ENCODE assay signal across 10 cellular contexts in genomic region chr6:43093361-43094289, GRCh38. TPM values are rescaled to one million over a fixed set of nuclear protein-coding genes. Genes with fewer than 3 reads are reported as not detected.
A peak's percentile ranks its signal among the peaks of the same experiment; 100 is the strongest.
DNase-seq lines count a peak whose midpoint lies in the region; ATAC-seq and TF ChIP-seq lines count a peak whose summit lies in the region.
"Had no signal": no experiment of that assay in that cellular context is flagged by ENCODE, and none has a peak within 500 bp of the region (broad histone marks: within the 10 kb centered on the region; RNA-seq: fewer than 3 reads in every experiment).

No MANE protein-coding gene starts in this region.

- no peaks in the 10 kb centered on the region for H3K36me3 Mint-ChIP-seq in activated CD8-positive, alpha-beta T cell treated with anti-CD3 and anti-CD28 coated beads for 36 hours (ENCODE audit: low read depth)
- no peaks in the 10 kb centered on the region for H3K36me3 Mint-ChIP-seq in activated CD8-positive, alpha-beta T cell treated with anti-CD3 and anti-CD28 coated beads, Interleukin-2, amount 10 ng/mL, durations not matched to agents 7 days and 5 days (ENCODE audit: low read depth)
- H3K36me3 Mint-ChIP-seq in type B pancreatic cell: peaks cover 3% of the 10 kb centered on the region

- H3K27ac Mint-ChIP-seq in activated CD8-positive, alpha-beta T cell treated with anti-CD3 and anti-CD28 coated beads for 36 hours: no peak overlapping the region
- no peak overlapping the region for H3K27ac Mint-ChIP-seq in activated CD8-positive, alpha-beta T cell treated with anti-CD3 and anti-CD28 coated beads, Interleukin-2, amount 10 ng/mL, durations not matched to agents 7 days and 5 days
- H3K27ac Mint-ChIP-seq in type B pancreatic cell: peak overlapping the region; percentile 68

- no peaks in the 10 kb centered on the region for H3K9me3 Mint-ChIP-seq in activated CD8-positive, alpha-beta T cell treated with anti-CD3 and anti-CD28 coated beads for 36 hours
- H3K9me3 Mint-ChIP-seq in activated CD8-positive, alpha-beta T cell treated with anti-CD3 and anti-CD28 coated beads, Interleukin-2, amount 10 ng/mL, durations not matched to agents 7 days and 5 days (ENCODE audit: insufficient read depth): no peaks in the 10 kb centered on the region
- H3K9me3 Mint-ChIP-seq in type B pancreatic cell: no peaks in the 10 kb centered on the region

- DNase-seq in activated CD8-positive, alpha-beta T cell treated with anti-CD3 and anti-CD28 coated beads for 36 hours: no peak
- no peak for DNase-seq in activated CD8-positive, alpha-beta T cell treated with anti-CD3 and anti-CD28 coated beads, Interleukin-2, amount 10 ng/mL, durations not matched to agents 7 days and 5 days
- DNase-seq in cerebellar cortex (ENCODE audit: low spot score) (peak; percentile 75), right lobe of liver (no peak), type B pancreatic cell (ENCODE audit: extremely low spot score, unreplicated experiment) (no peak), GM10266 (ENCODE audit: extremely low spot score) (no peak), cerebellum (ENCODE audit: low spot score) (no peak)
- no peak for DNase-seq in effector CD8-positive, alpha-beta T cell (lab: John Stamatoyannopoulos, UW)
- DNase-seq: COR-L47 had no signal

- H3K4me1 Mint-ChIP-seq in activated CD8-positive, alpha-beta T cell treated with anti-CD3 and anti-CD28 coated beads for 36 hours (ENCODE audit: low read depth): peaks cover 2% of the 10 kb centered on the region
- H3K4me1 Mint-ChIP-seq in activated CD8-positive, alpha-beta T cell treated with anti-CD3 and anti-CD28 coated beads, Interleukin-2, amount 10 ng/mL, durations not matched to agents 7 days and 5 days (ENCODE audit: low read depth): peaks cover 10% of the 10 kb centered on the region
- H3K4me1 Mint-ChIP-seq in type B pancreatic cell (ENCODE audit: unreplicated experiment): peaks cover 76% of the 10 kb centered on the region

- no peaks in the 10 kb centered on the region for H3K36me3 ChIP-seq in right lobe of liver

- peak; percentile 27 for ATAC-seq in activated CD8-positive, alpha-beta T cell treated with anti-CD3 and anti-CD28 coated beads for 36 hours
- ATAC-seq in activated CD8-positive, alpha-beta T cell treated with anti-CD3 and anti-CD28 coated beads, Interleukin-2, amount 10 ng/mL, durations not matched to agents 7 days and 5 days: no peak
- peak; percentile 80 to 93 (median 82) for ATAC-seq in right lobe of liver
- ATAC-seq: foreskin keratinocyte had no signal

- H3K4me3 Mint-ChIP-seq in activated CD8-positive, alpha-beta T cell treated with anti-CD3 and anti-CD28 coated beads for 36 hours: no peak overlapping the region
- no peak overlapping the region for H3K4me3 Mint-ChIP-seq in activated CD8-positive, alpha-beta T cell treated with anti-CD3 and anti-CD28 coated beads, Interleukin-2, amount 10 ng/mL, durations not matched to agents 7 days and 5 days
- peak overlapping the region; percentile 58 for H3K4me3 Mint-ChIP-seq in type B pancreatic cell

- TF ChIP-seq CTCF in activated CD8-positive, alpha-beta T cell treated with anti-CD3 and anti-CD28 coated beads for 36 hours (IDR thresholded peaks at IDR 0.05): no peak
- no peak for TF ChIP-seq CTCF in right lobe of liver (IDR thresholded peaks at IDR 0.05)
- TF ChIP-seq CTCF in type B pancreatic cell (conservative IDR thresholded peaks at IDR 0.05): no peak
- TF ChIP-seq CTCF in GM10266 (IDR thresholded peaks at IDR 0.05; ENCODE audit: control insufficient read depth, insufficient read depth, low read depth, missing control alignments): no peak

- WGBS in right lobe of liver (ENCODE audit: insufficient coverage, low coverage, low lambda C conversion rate, missing lambda C conversion rate): 54% methylated on average over 9 of the region's 9 CpGs

- H3K27me3 ChIP-seq in right lobe of liver: no peaks in the 10 kb centered on the region
- H3K27me3 ChIP-seq: foreskin keratinocyte had no signal

- peak overlapping the region in 2 of 3 donors; percentile 15 to 38 for H3K4me3 ChIP-seq in right lobe of liver

- CTCF ChIA-PET in activated CD8-positive, alpha-beta T cell treated with anti-CD3 and anti-CD28 coated beads for 36 hours (lab: Charles Lee): interaction anchor here (1.0 kb wide), 1 partner anchor 50 kb away, joined by 3 read pairs; no protein-coding TSS in a partner anchor
- CTCF ChIA-PET in activated CD8-positive, alpha-beta T cell treated with anti-CD3 and anti-CD28 coated beads, Interleukin-2, amount 10 ng/mL, durations not matched to agents 7 days and 5 days (lab: Charles Lee): no interaction called here

- H3K4me1 ChIP-seq in right lobe of liver: no peaks in the 10 kb centered on the region

- intact Hi-C loops in activated CD8-positive, alpha-beta T cell treated with anti-CD3 and anti-CD28 coated beads for 36 hours (cut with micrococcal nuclease): no loop called here
- intact Hi-C loops in right lobe of liver (cut with DNase I): no loop called here

- H3K9me3 ChIP-seq in right lobe of liver: no peaks in the 10 kb centered on the region

- no peak overlapping the region for H3K27ac ChIP-seq in right lobe of liver
- H3K27ac ChIP-seq: foreskin keratinocyte had no signal

- no peaks in the 10 kb centered on the region for H3K27me3 Mint-ChIP-seq in activated CD8-positive, alpha-beta T cell treated with anti-CD3 and anti-CD28 coated beads for 36 hours
- no peaks in the 10 kb centered on the region for H3K27me3 Mint-ChIP-seq in activated CD8-positive, alpha-beta T cell treated with anti-CD3 and anti-CD28 coated beads, Interleukin-2, amount 10 ng/mL, durations not matched to agents 7 days and 5 days (ENCODE audit: low read depth)
- H3K27me3 Mint-ChIP-seq in type B pancreatic cell: no peaks in the 10 kb centered on the region

- POLR2A ChIA-PET in activated CD8-positive, alpha-beta T cell treated with anti-CD3 and anti-CD28 coated beads for 36 hours (lab: Charles Lee): no interaction called here
- POLR2A ChIA-PET in activated CD8-positive, alpha-beta T cell treated with anti-CD3 and anti-CD28 coated beads, Interleukin-2, amount 10 ng/mL, durations not matched to agents 7 days and 5 days (lab: Charles Lee): interaction anchor here (0.6 kb wide), 1 partner anchor 532 kb away, joined by 5 read pairs; no protein-coding TSS in a partner anchor

- no peak for TF ChIP-seq POLR2A in right lobe of liver (IDR thresholded peaks at IDR 0.05)

RNA-seq across cellular contexts. Expression of gene PTK7, which starts 17.5 kb away (rescaled TPM):
- total RNA-seq in activated CD8-positive, alpha-beta T cell treated with anti-CD3 and anti-CD28 coated beads for 36 hours: 1 to 10 TPM; 3.8 to 4.1 TPM
- total RNA-seq in activated CD8-positive, alpha-beta T cell treated with anti-CD3 and anti-CD28 coated beads, Interleukin-2, amount 10 ng/mL, durations not matched to agents 7 days and 5 days: 1 to 10 TPM; 1.2 to 1.8 TPM
- total RNA-seq in right lobe of liver: 1 to 10 TPM in 3 of 6 experiments, under 1 TPM in 3; 0.55 to 1.8 (median 0.99) TPM
- total RNA-seq in type B pancreatic cell (ENCODE audit: low replicate concordance): 115 and 155 TPM in 2 replicates
- total RNA-seq in cerebellum: 53.7 TPM

RNA-seq across cellular contexts. Expression of gene KLC4, which starts 34.2 kb away (rescaled TPM):
- 10 to 100 TPM; 10.6 to 11.5 TPM for total RNA-seq in activated CD8-positive, alpha-beta T cell treated with anti-CD3 and anti-CD28 coated beads for 36 hours
- 10 to 100 TPM; 11.1 to 12.4 TPM for total RNA-seq in activated CD8-positive, alpha-beta T cell treated with anti-CD3 and anti-CD28 coated beads, Interleukin-2, amount 10 ng/mL, durations not matched to agents 7 days and 5 days
- 100 to 1,000 TPM in 1 of 6 experiments, 10 to 100 TPM in 5; 45.8 to 134 (median 65.0) TPM for total RNA-seq in right lobe of liver
- 33.2 and 36.4 TPM in 2 replicates for total RNA-seq in type B pancreatic cell (ENCODE audit: low replicate concordance)
- 25.1 TPM for total RNA-seq in cerebellum

RNA-seq across cellular contexts. Expression of gene MRPL2, which starts 34.4 kb away (rescaled TPM):
- 100 to 1,000 TPM; 108 TPM for total RNA-seq in activated CD8-positive, alpha-beta T cell treated with anti-CD3 and anti-CD28 coated beads for 36 hours
- 10 to 100 TPM; 57.5 to 58.7 TPM for total RNA-seq in activated CD8-positive, alpha-beta T cell treated with anti-CD3 and anti-CD28 coated beads, Interleukin-2, amount 10 ng/mL, durations not matched to agents 7 days and 5 days
- total RNA-seq in right lobe of liver: 10 to 100 TPM; 41.6 to 63.1 (median 60.4) TPM
- 58.6 and 71.8 TPM in 2 replicates for total RNA-seq in type B pancreatic cell (ENCODE audit: low replicate concordance)
- total RNA-seq in cerebellum: 5.6 TPM

RNA-seq across cellular contexts. Expression of gene CUL7, which starts 40.0 kb away (rescaled TPM):
- 10 to 100 TPM; 13.9 TPM for total RNA-seq in activated CD8-positive, alpha-beta T cell treated with anti-CD3 and anti-CD28 coated beads for 36 hours
- 1 to 10 TPM; 8.5 to 8.9 TPM for total RNA-seq in activated CD8-positive, alpha-beta T cell treated with anti-CD3 and anti-CD28 coated beads, Interleukin-2, amount 10 ng/mL, durations not matched to agents 7 days and 5 days
- total RNA-seq in right lobe of liver: 10 to 100 TPM in 1 of 6 experiments, 1 to 10 TPM in 5; 6.5 to 12.7 (median 8.8) TPM
- total RNA-seq in type B pancreatic cell (ENCODE audit: low replicate concordance): 53.7 and 65.0 TPM in 2 replicates
- total RNA-seq in cerebellum: 14.2 TPM

Comparison
In these comparisons a context has a peak if more than half of its experiments do, and no peak if none do; other contexts are left out.
1. RNA of gene PTK7, which starts 17.5 kb away (total RNA-seq): 115 to 155 TPM in type B pancreatic cell and 53.7 TPM in cerebellum (single experiment); 3.8 to 4.1 TPM in activated CD8-positive, alpha-beta T cell treated with anti-CD3 and anti-CD28 coated beads for 36 hours, 1.2 to 1.8 TPM in activated CD8-positive, alpha-beta T cell treated with anti-CD3 and anti-CD28 coated beads, Interleukin-2, amount 10 ng/mL, durations not matched to agents 7 days and 5 days and 0.55 to 1.8 TPM in right lobe of liver; every median in the first group is over 10 times any median in the second.